37 cellular contexts compared by ENCODE assay signal in genomic region chr14:30868736-30869135, GRCh38. TPM values are rescaled to one million over a fixed set of nuclear protein-coding genes. Genes with fewer than 3 reads are reported as not detected.
"Had no signal": no experiment of that assay in that cellular context is flagged by ENCODE, and none has a peak within 500 bp of the region (broad histone marks: within the 10 kb centered on the region; RNA-seq: fewer than 3 reads in every experiment).

No MANE protein-coding gene starts in this region.

- H3K9me3 ChIP-seq: MG63 had no signal

- DNase-seq: Karpas-422, Kasumi-1, MG63, MM.1S, MV-4-11, NCI-H1048, NCI-H1092, NCI-H1092 treated with DMSO at 0.1 percent for 48 hours, NCI-H1105, NCI-H1105 treated with DMSO at 0.1 percent for 48 hours, NCI-H1417, NCI-H1417 treated with DMSO at 0.1 percent for 48 hours, NCI-H1436, NCI-H1436 treated with DMSO at 0.1 percent for 48 hours, NCI-H146, NCI-H1694, NCI-H1694 treated with DMSO at 0.1 percent for 48 hours, NCI-H187, NCI-H187 treated with DMSO at 0.1 percent for 48 hours, NCI-H1930, NCI-H2029, NCI-H2029 treated with DMSO at 0.1 percent for 48 hours, NCI-H2081, NCI-H2081 treated with DMSO at 0.1 percent for 48 hours, NCI-H2107, NCI-H2171, NCI-H2171 treated with DMSO at 0.1 percent for 48 hours, NCI-H2227 treated with DMSO at 0.1 percent for 48 hours, NCI-H226, NCI-H345, NCI-H446, NCI-H446 treated with DMSO at 0.1 percent for 48 hours, NCI-H510A, NCI-H510A treated with DMSO at 0.1 percent for 48 hours, NCI-H524, NCI-H524 treated with DMSO at 0.1 percent for 48 hours had no signal

- H3K4me3 ChIP-seq: MG63 had no signal

- H3K36me3 ChIP-seq: MG63 had no signal

- H3K27me3 ChIP-seq: MG63 had no signal

RNA-seq across cellular contexts. Expression of gene COCH, which starts 5.6 kb away (rescaled TPM):
- total RNA-seq: M059J had no signal
